Comparison of ENCODE assay signal across 1 cellular context in the genomic region with DNA sequence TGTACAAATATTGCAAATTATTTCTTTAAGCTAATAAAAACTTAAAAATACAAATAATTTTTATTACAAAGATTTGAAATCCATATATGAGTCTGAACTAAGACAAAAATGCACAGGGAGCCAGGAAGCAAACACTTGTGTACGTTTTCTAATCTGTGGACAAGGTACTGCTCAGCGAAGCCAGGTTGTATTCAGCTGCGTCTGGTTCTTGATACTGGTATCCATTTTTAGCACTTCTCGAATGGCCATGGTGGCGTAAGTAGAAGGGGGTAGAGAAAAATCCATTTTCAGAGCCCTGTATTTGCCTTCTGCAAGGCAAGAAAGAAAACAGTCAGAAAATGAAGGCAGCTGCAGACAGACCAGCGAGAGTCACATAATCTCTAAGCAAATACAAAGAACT.
TF ChIP-seq lines count a peak whose summit lies in the region.

No MANE protein-coding gene starts in this region.

TF ChIP-seq in neural cell, 6 proteins besides CTCF, POLR2A, EP300 and RAD21 (continued from another document):
- TF ChIP-seq, protein P1, sequence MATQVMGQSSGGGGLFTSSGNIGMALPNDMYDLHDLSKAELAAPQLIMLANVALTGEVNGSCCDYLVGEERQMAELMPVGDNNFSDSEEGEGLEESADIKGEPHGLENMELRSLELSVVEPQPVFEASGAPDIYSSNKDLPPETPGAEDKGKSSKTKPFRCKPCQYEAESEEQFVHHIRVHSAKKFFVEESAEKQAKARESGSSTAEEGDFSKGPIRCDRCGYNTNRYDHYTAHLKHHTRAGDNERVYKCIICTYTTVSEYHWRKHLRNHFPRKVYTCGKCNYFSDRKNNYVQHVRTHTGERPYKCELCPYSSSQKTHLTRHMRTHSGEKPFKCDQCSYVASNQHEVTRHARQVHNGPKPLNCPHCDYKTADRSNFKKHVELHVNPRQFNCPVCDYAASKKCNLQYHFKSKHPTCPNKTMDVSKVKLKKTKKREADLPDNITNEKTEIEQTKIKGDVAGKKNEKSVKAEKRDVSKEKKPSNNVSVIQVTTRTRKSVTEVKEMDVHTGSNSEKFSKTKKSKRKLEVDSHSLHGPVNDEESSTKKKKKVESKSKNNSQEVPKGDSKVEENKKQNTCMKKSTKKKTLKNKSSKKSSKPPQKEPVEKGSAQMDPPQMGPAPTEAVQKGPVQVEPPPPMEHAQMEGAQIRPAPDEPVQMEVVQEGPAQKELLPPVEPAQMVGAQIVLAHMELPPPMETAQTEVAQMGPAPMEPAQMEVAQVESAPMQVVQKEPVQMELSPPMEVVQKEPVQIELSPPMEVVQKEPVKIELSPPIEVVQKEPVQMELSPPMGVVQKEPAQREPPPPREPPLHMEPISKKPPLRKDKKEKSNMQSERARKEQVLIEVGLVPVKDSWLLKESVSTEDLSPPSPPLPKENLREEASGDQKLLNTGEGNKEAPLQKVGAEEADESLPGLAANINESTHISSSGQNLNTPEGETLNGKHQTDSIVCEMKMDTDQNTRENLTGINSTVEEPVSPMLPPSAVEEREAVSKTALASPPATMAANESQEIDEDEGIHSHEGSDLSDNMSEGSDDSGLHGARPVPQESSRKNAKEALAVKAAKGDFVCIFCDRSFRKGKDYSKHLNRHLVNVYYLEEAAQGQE (IDR thresholded peaks at IDR 0.05; ENCODE audit: borderline replicate concordance), result no peak
